Comparison of ENCODE assay signal across 9 cellular contexts in genomic region chr16:29148867-29149272, GRCh38.
DNase-seq lines count a peak whose midpoint lies in the region; ATAC-seq and TF ChIP-seq lines count a peak whose summit lies in the region.
"Had no signal": no experiment of that assay in that cellular context is flagged by ENCODE, and none has a peak within 500 bp of the region (broad histone marks: within the 10 kb centered on the region; RNA-seq: fewer than 3 reads in every experiment).

No MANE protein-coding gene starts in this region.

- H3K36me3 ChIP-seq in CD8-positive, alpha-beta memory T cell (ENCODE audit: insufficient read depth, low read length) = no peaks in the 10 kb centered on the region
- H3K36me3 ChIP-seq in OCI-LY7 (ENCODE audit: insufficient read depth, low read length) = no peaks in the 10 kb centered on the region

- no peaks in the 10 kb centered on the region for H3K9me3 Mint-ChIP-seq in CD8-positive, alpha-beta memory T cell
- no peaks in the 10 kb centered on the region for H3K9me3 Mint-ChIP-seq in activated CD8-positive, alpha-beta T cell treated with anti-CD3 and anti-CD28 coated beads, Interleukin-2, amount 10 ng/mL, durations not matched to agents 7 days and 5 days (ENCODE audit: insufficient read depth)

- POLR2A ChIA-PET in CD8-positive, alpha-beta memory T cell (lab: Charles Lee) = no interaction called here
- POLR2A ChIA-PET in activated CD8-positive, alpha-beta T cell treated with anti-CD3 and anti-CD28 coated beads, Interleukin-2, amount 10 ng/mL, durations not matched to agents 7 days and 5 days (lab: Charles Lee) = no interaction called here
- POLR2A ChIA-PET in OCI-LY7 (lab: Charles Lee) = interaction anchor here (0.5 kb wide), 1 partner anchor 624 kb away, joined by 3 read pairs; no protein-coding TSS in a partner anchor

- intact Hi-C loops in OCI-LY7 (cut with micrococcal nuclease; ENCODE audit: unreplicated experiment) = no loop called here

- no peak overlapping the region for H3K4me2 ChIP-seq in OCI-LY7 (ENCODE audit: low read length)

- peak; percentile 93 for ATAC-seq in activated CD8-positive, alpha-beta T cell treated with anti-CD3 and anti-CD28 coated beads, Interleukin-2, amount 10 ng/mL, durations not matched to agents 7 days and 5 days
- ATAC-seq in esophagus mucosa = peak; percentile 42
- no peak for ATAC-seq in HG03139 (IDR thresholded peaks at IDR 0.05; ENCODE audit: unreplicated experiment)
- ATAC-seq in GM18867 (IDR thresholded peaks at IDR 0.05; ENCODE audit: unreplicated experiment) = no peak
- no peak for ATAC-seq in GM18907 (IDR thresholded peaks at IDR 0.05; ENCODE audit: unreplicated experiment)

- no peak overlapping the region for H3K4me3 ChIP-seq in CD8-positive, alpha-beta memory T cell (ENCODE audit: low read length)
- H3K4me3 ChIP-seq in OCI-LY7 (ENCODE audit: low read depth, low read length, poor library complexity, severe bottlenecking) = no peak overlapping the region

- H3K27ac ChIP-seq in CD8-positive, alpha-beta memory T cell (ENCODE audit: low read depth, low read length) = peak overlapping the region; percentile 16
- H3K27ac ChIP-seq in OCI-LY7 (ENCODE audit: low read depth, low read length, poor library complexity, severe bottlenecking) = no peak overlapping the region

- peak overlapping the region in 6 of 7 donors; percentile 33 to 81 (median 62) for H3K4me3 Mint-ChIP-seq in CD8-positive, alpha-beta memory T cell
- H3K4me3 Mint-ChIP-seq in activated CD8-positive, alpha-beta T cell treated with anti-CD3 and anti-CD28 coated beads, Interleukin-2, amount 10 ng/mL, durations not matched to agents 7 days and 5 days = peak overlapping the region; percentile 43

- H3K27me3 ChIP-seq in CD8-positive, alpha-beta memory T cell (ENCODE audit: insufficient read depth, low read length, poor library complexity, severe bottlenecking) = no peaks in the 10 kb centered on the region

- no peaks in the 10 kb centered on the region for H3K27me3 Mint-ChIP-seq in CD8-positive, alpha-beta memory T cell
- no peaks in the 10 kb centered on the region for H3K27me3 Mint-ChIP-seq in activated CD8-positive, alpha-beta T cell treated with anti-CD3 and anti-CD28 coated beads, Interleukin-2, amount 10 ng/mL, durations not matched to agents 7 days and 5 days (ENCODE audit: low read depth)

- peaks cover 0 to 21% (median 8%) of the 10 kb centered on the region in 3 donors for H3K36me3 Mint-ChIP-seq in CD8-positive, alpha-beta memory T cell
- H3K36me3 Mint-ChIP-seq in activated CD8-positive, alpha-beta T cell treated with anti-CD3 and anti-CD28 coated beads, Interleukin-2, amount 10 ng/mL, durations not matched to agents 7 days and 5 days (ENCODE audit: low read depth) = peaks cover 11% of the 10 kb centered on the region

- H2AFZ ChIP-seq in OCI-LY7 (ENCODE audit: low read length) = no peak overlapping the region

- peak; percentile 57 to 95 (median 88) for DNase-seq in CD8-positive, alpha-beta memory T cell
- peak; percentile 90 for DNase-seq in activated CD8-positive, alpha-beta T cell treated with anti-CD3 and anti-CD28 coated beads, Interleukin-2, amount 10 ng/mL, durations not matched to agents 7 days and 5 days
- DNase-seq in stimulated activated CD4-positive, alpha-beta T cell treated with anti-CD3 and anti-CD28 coated beads, Interleukin-2, amount 100 ng/mL, for 48 hours = peak; percentile 32 to 41
- no peak for DNase-seq in OCI-LY7 (ENCODE audit: low spot score)
- DNase-seq: NCI-H526 treated with DMSO at 0.1 percent for 48 hours had no signal

- H3K9me3 ChIP-seq in CD8-positive, alpha-beta memory T cell (ENCODE audit: low read length) = no peaks in the 10 kb centered on the region
- no peaks in the 10 kb centered on the region for H3K9me3 ChIP-seq in OCI-LY7 (ENCODE audit: low read length)

- H3K79me2 ChIP-seq in OCI-LY7 (ENCODE audit: insufficient read depth, low read depth, low read length) = no peaks in the 10 kb centered on the region

- no peaks in the 10 kb centered on the region for H4K20me1 ChIP-seq in OCI-LY7 (ENCODE audit: insufficient read depth, low read length)

- no TSS peak for BruUV-seq in OCI-LY7 (replicated peaks; lab: Mats Ljungman, UMichigan)

- H3K9me2 ChIP-seq in OCI-LY7 (ENCODE audit: insufficient read depth, low read length) = no peaks in the 10 kb centered on the region

- TF ChIP-seq CTCF in OCI-LY7 (conservative IDR thresholded peaks at IDR 0.05; ENCODE audit: low read length) = no peak

- H3K4me1 ChIP-seq in CD8-positive, alpha-beta memory T cell (ENCODE audit: insufficient read depth, low read length) = peaks cover 32% of the 10 kb centered on the region
- no peaks in the 10 kb centered on the region for H3K4me1 ChIP-seq in OCI-LY7 (ENCODE audit: insufficient read depth, low read length, poor library complexity, severe bottlenecking)

- CTCF ChIA-PET in CD8-positive, alpha-beta memory T cell (lab: Charles Lee) = no interaction called here
- CTCF ChIA-PET in activated CD8-positive, alpha-beta T cell treated with anti-CD3 and anti-CD28 coated beads, Interleukin-2, amount 10 ng/mL, durations not matched to agents 7 days and 5 days (lab: Charles Lee) = no interaction called here
- CTCF ChIA-PET in OCI-LY7 (lab: Charles Lee; ENCODE audit: unreplicated experiment) = no interaction called here

- H3K27ac Mint-ChIP-seq in CD8-positive, alpha-beta memory T cell = peak overlapping the region; percentile 81 to 99 (median 94)
- H3K27ac Mint-ChIP-seq in activated CD8-positive, alpha-beta T cell treated with anti-CD3 and anti-CD28 coated beads, Interleukin-2, amount 10 ng/mL, durations not matched to agents 7 days and 5 days = peak overlapping the region; percentile 92

- peaks cover 40 to 52% (median 44%) of the 10 kb centered on the region in 3 donors for H3K4me1 Mint-ChIP-seq in CD8-positive, alpha-beta memory T cell
- H3K4me1 Mint-ChIP-seq in activated CD8-positive, alpha-beta T cell treated with anti-CD3 and anti-CD28 coated beads, Interleukin-2, amount 10 ng/mL, durations not matched to agents 7 days and 5 days (ENCODE audit: low read depth) = peaks cover 53% of the 10 kb centered on the region

Comparison
In these comparisons a context has a peak if more than half of its experiments do, and no peak if none do; other contexts are left out.
1. ATAC-seq: peak in activated CD8-positive, alpha-beta T cell treated with anti-CD3 and anti-CD28 coated beads, Interleukin-2, amount 10 ng/mL, durations not matched to agents 7 days and 5 days (single experiment) and esophagus mucosa (single experiment); none in HG03139 (single experiment), GM18867 (single experiment) and GM18907 (single experiment).